Comparison of ENCODE assay signal across 20 cellular contexts in genomic region chr15:62488383-62488782, GRCh38.
DNase-seq lines count a peak whose midpoint lies in the region; ATAC-seq and TF ChIP-seq lines count a peak whose summit lies in the region.
"Had no signal": no experiment of that assay in that cellular context is flagged by ENCODE, and none has a peak within 500 bp of the region (broad histone marks: within the 10 kb centered on the region; RNA-seq: fewer than 3 reads in every experiment).

No MANE protein-coding gene starts in this region.

- CTCF ChIA-PET in Caco-2 (lab: Charles Lee), result no interaction called here

- no CpG with 5 or more reads among the region's 1 CpG for WGBS in trophoblast cell (ENCODE audit: extremely low coverage, insufficient coverage, insufficient read length)

- no peak for TF ChIP-seq CTCF in Caco-2 (IDR thresholded peaks at IDR 0.05; ENCODE audit: insufficient read depth in 1 of 2, low read depth in 1 of 2, low read length in 1 of 2, severe bottlenecking in 1 of 2, unreplicated experiment in 1 of 2)
- no peak for TF ChIP-seq CTCF in fibroblast of mammary gland (conservative IDR thresholded peaks at IDR 0.05; ENCODE audit: control insufficient read depth, insufficient read depth, low read depth, low read length)
- TF ChIP-seq CTCF in nephron (IDR thresholded peaks at IDR 0.05; ENCODE audit: unreplicated experiment in 3 of 3), result no peak

- DNase-seq in Caco-2 (no peak), fibroblast of mammary gland (ENCODE audit: low read depth) (peak; percentile 47), trophoblast cell (no peak)
- no peak for DNase-seq in stimulated activated CD4-positive, alpha-beta T cell treated with anti-CD3 and anti-CD28 coated beads, Interleukin-2, amount 100 ng/mL, for 24 hours
- DNase-seq in NK-92 treated with Interleukin-12 subunit alpha and Interleukin-12 subunit beta, amount 100 ng/mL, for 24 hours (lab: John Stamatoyannopoulos, UW), result no peak
- DNase-seq: CD4-positive, CD25-positive, alpha-beta regulatory T cell; CD8-positive, alpha-beta T cell; DMS 273 treated with DMSO at 0.1 percent for 48 hours; DMS79; GF-D8; GOT3; HFFc6 had no signal

- H3K79me2 ChIP-seq in trophoblast cell (ENCODE audit: control insufficient read depth, insufficient read depth, low read length, poor library complexity), result peaks cover 4% of the 10 kb centered on the region

- no peak overlapping the region for H2BK5ac ChIP-seq in trophoblast cell (ENCODE audit: low read depth, low read length, poor library complexity)

- H2BK120ac ChIP-seq in trophoblast cell (ENCODE audit: insufficient read depth, low read length, poor library complexity), result no peak overlapping the region

- H3K4me3 Mint-ChIP-seq in Caco-2 (ENCODE audit: unreplicated experiment), result no peak overlapping the region
- no peak overlapping the region for H3K4me3 Mint-ChIP-seq in nephron
- H3K4me3 Mint-ChIP-seq: B cell; CD4-positive, CD25-positive, alpha-beta regulatory T cell; CD8-positive, alpha-beta T cell; HFFc6 had no signal

- H3K79me1 ChIP-seq in trophoblast cell (ENCODE audit: low read length), result peaks cover 20% of the 10 kb centered on the region

- no peak overlapping the region for H3K9ac ChIP-seq in trophoblast cell (ENCODE audit: low read length)
- H3K9ac ChIP-seq: BLaER1 had no signal

- H3K4me2 ChIP-seq in trophoblast cell (ENCODE audit: low read length), result no peak overlapping the region
- H3K4me2 ChIP-seq: BLaER1 had no signal

- peaks cover 71% of the 10 kb centered on the region for H3K4me1 ChIP-seq in Caco-2
- peaks cover 18 to 26% of the 10 kb centered on the region in 2 experiments for H3K4me1 ChIP-seq in trophoblast cell (ENCODE audit: control insufficient read depth in 1 of 2, insufficient read depth in 2 of 2, low read length in 2 of 2)
- H3K4me1 ChIP-seq: BLaER1 had no signal

- no peak overlapping the region for H4K8ac ChIP-seq in trophoblast cell (ENCODE audit: low read depth, low read length)

- H3K27ac ChIP-seq in trophoblast cell (ENCODE audit: low read depth, low read length), result no peak overlapping the region
- H3K27ac ChIP-seq: 22Rv1, BLaER1, C4-2B had no signal

- H3K36me3 Mint-ChIP-seq in Caco-2 (ENCODE audit: insufficient read depth, unreplicated experiment) (peaks cover 27% of the 10 kb centered on the region), nephron (ENCODE audit: low read depth) (peaks cover 5% of the 10 kb centered on the region)
- H3K36me3 Mint-ChIP-seq: CD4-positive, CD25-positive, alpha-beta regulatory T cell; CD8-positive, alpha-beta T cell had no signal

- H3K9me3 Mint-ChIP-seq in Caco-2 (ENCODE audit: unreplicated experiment) (no peaks in the 10 kb centered on the region), nephron (no peaks in the 10 kb centered on the region)
- H3K9me3 Mint-ChIP-seq: CD4-positive, CD25-positive, alpha-beta regulatory T cell; CD8-positive, alpha-beta T cell; HFFc6 had no signal

- H3K4me1 Mint-ChIP-seq in Caco-2 (ENCODE audit: low read depth, unreplicated experiment) (peaks cover 65% of the 10 kb centered on the region), nephron (peaks cover 70% of the 10 kb centered on the region)
- H3K4me1 Mint-ChIP-seq: B cell had no signal

- H2AFZ ChIP-seq in trophoblast cell (ENCODE audit: insufficient read depth, low read length, poor library complexity), result no peak overlapping the region

- no TSS peak for BruUV-seq in Caco-2 (replicated peaks; lab: Mats Ljungman, UMichigan)

- intact Hi-C loops in Caco-2 (cut with micrococcal nuclease; ENCODE audit: unreplicated experiment), result no loop called here

- peak overlapping the region; percentile 57 for H3K27ac Mint-ChIP-seq in Caco-2 (ENCODE audit: unreplicated experiment)
- peak overlapping the region; percentile 2 to 88 (median 57) for H3K27ac Mint-ChIP-seq in nephron
- H3K27ac Mint-ChIP-seq: B cell; CD4-positive, CD25-positive, alpha-beta regulatory T cell; CD8-positive, alpha-beta T cell; HFFc6 had no signal

- H3K4me3 ChIP-seq in Caco-2 (ENCODE audit: low read depth, low read length), result no peak overlapping the region
- no peak overlapping the region for H3K4me3 ChIP-seq in fibroblast of mammary gland (ENCODE audit: control insufficient read depth, low read depth, low read length)
- H3K4me3 ChIP-seq in trophoblast cell (ENCODE audit: low read depth, low read length), result no peak overlapping the region
- H3K4me3 ChIP-seq: BLaER1, HAP-1 had no signal

- H4K91ac ChIP-seq in trophoblast cell (ENCODE audit: low read depth, low read length), result no peak overlapping the region

- H2BK12ac ChIP-seq in trophoblast cell (ENCODE audit: low read length), result peak overlapping the region; percentile 47

- H3K4ac ChIP-seq in trophoblast cell (ENCODE audit: low read depth, low read length), result no peak overlapping the region

- H3K27me3 ChIP-seq in Caco-2 (replicated peaks; ENCODE audit: control insufficient read depth, insufficient read depth, low read length), result no peaks in the 10 kb centered on the region
- no peaks in the 10 kb centered on the region for H3K27me3 ChIP-seq in trophoblast cell (ENCODE audit: insufficient read depth, low read length)
- H3K27me3 ChIP-seq: BLaER1 had no signal

- no peak overlapping the region for H2AK5ac ChIP-seq in trophoblast cell (ENCODE audit: low read length)

- H3K23ac ChIP-seq in trophoblast cell (ENCODE audit: low read length), result no peak overlapping the region

- no peaks in the 10 kb centered on the region for H3K27me3 Mint-ChIP-seq in Caco-2 (ENCODE audit: insufficient read depth, unreplicated experiment)
- H3K27me3 Mint-ChIP-seq in nephron (ENCODE audit: low read depth), result no peaks in the 10 kb centered on the region

- POLR2A ChIA-PET in Caco-2 (lab: Charles Lee), result no interaction called here

- peaks cover 2% of the 10 kb centered on the region; the same call in 1 of the 2 replicates for H3K36me3 ChIP-seq in Caco-2 (ENCODE audit: control insufficient read depth, insufficient read depth, low read length)
- H3K36me3 ChIP-seq in trophoblast cell (ENCODE audit: control insufficient read depth in 1 of 2, insufficient read depth in 2 of 2, low read length in 2 of 2), result peaks cover 2 to 3% of the 10 kb centered on the region in 2 experiments
- H3K36me3 ChIP-seq: BLaER1, HAP-1 had no signal

- H3K18ac ChIP-seq in trophoblast cell (ENCODE audit: low read length), result peak overlapping the region; percentile 43

- H3K9me3 ChIP-seq in Caco-2 (no peaks in the 10 kb centered on the region), trophoblast cell (ENCODE audit: insufficient read depth, low read depth, low read length) (no peaks in the 10 kb centered on the region)
- H3K9me3 ChIP-seq: BLaER1, HAP-1 had no signal

- ATAC-seq in HG03439 (IDR thresholded peaks at IDR 0.05; ENCODE audit: unreplicated experiment) (no peak), GM21390 (IDR thresholded peaks at IDR 0.05; ENCODE audit: unreplicated experiment) (no peak)
- ATAC-seq: CD8-positive, alpha-beta T cell had no signal

- H4K12ac ChIP-seq in trophoblast cell (ENCODE audit: low read depth, low read length), result no peak overlapping the region

- no peak overlapping the region for H3K14ac ChIP-seq in trophoblast cell (ENCODE audit: low read length)
